ENCODE assay signal across 17 cellular contexts in genomic region chr11:99513368-99513767, GRCh38.
DNase-seq lines count a peak whose midpoint lies in the region; ATAC-seq and TF ChIP-seq lines count a peak whose summit lies in the region.
"Had no signal": no experiment of that assay in that cellular context is flagged by ENCODE, and none has a peak within 500 bp of the region (broad histone marks: within the 10 kb centered on the region; RNA-seq: fewer than 3 reads in every experiment).

No MANE protein-coding gene starts in this region.

- H3K9me1 ChIP-seq in IMR-90 (ENCODE audit: insufficient read depth, low read length), result no peaks in the 10 kb centered on the region

- no peak overlapping the region for H3K9ac ChIP-seq in IMR-90 (ENCODE audit: low read depth, low read length)
- no peak overlapping the region for H3K9ac ChIP-seq in neural progenitor cell
- H3K9ac ChIP-seq: BLaER1 had no signal

- peak; percentile 70 for ATAC-seq in IMR-90 (ENCODE audit: low read depth)
- ATAC-seq: HepG2 had no signal

- H3K9me3 ChIP-seq in IMR-90 (ENCODE audit: control insufficient read depth, insufficient read depth, low read length) (no peaks in the 10 kb centered on the region), neural progenitor cell (ENCODE audit: low read depth) (no peaks in the 10 kb centered on the region), testis (no peaks in the 10 kb centered on the region)
- H3K9me3 ChIP-seq: BLaER1 had no signal

- H2BK5ac ChIP-seq in IMR-90 (ENCODE audit: low read depth, low read length, poor library complexity, severe bottlenecking), result no peak overlapping the region

- H4K91ac ChIP-seq in IMR-90 (ENCODE audit: insufficient read depth, low read depth, low read length), result no peak overlapping the region

- no peak overlapping the region for H3K4me3 ChIP-seq in IMR-90 (ENCODE audit: insufficient read depth, low read depth, low read length)
- no peak overlapping the region for H3K4me3 ChIP-seq in neural progenitor cell
- H3K4me3 ChIP-seq in testis, result no peak overlapping the region
- H3K4me3 ChIP-seq: BLaER1 had no signal

- no peaks in the 10 kb centered on the region for H3K9me3 Mint-ChIP-seq in neural progenitor cell

- H2BK120ac ChIP-seq in IMR-90 (ENCODE audit: low read depth, low read length), result no peak overlapping the region

- H3K27ac ChIP-seq in IMR-90 (ENCODE audit: insufficient read depth, low read length) (no peak overlapping the region), neural progenitor cell (no peak overlapping the region), testis (no peak overlapping the region)
- H3K27ac ChIP-seq: BLaER1 had no signal

- dilution Hi-C loops in IMR-90 (cut with HindIII; ENCODE audit: low sequenced_read_pairs, unreplicated experiment), result no loop called here

- TF ChIP-seq CTCF in IMR-90 (conservative IDR thresholded peaks at IDR 0.05; ENCODE audit: low read depth, low read length) (no peak), neural progenitor cell (IDR thresholded peaks at IDR 0.05) (no peak), testis (IDR thresholded peaks at IDR 0.05) (no peak)

- BruUV-seq in IMR-90 (replicated peaks; lab: Mats Ljungman, UMichigan), result no TSS peak

- H3K36me3 ChIP-seq in IMR-90 (ENCODE audit: control insufficient read depth, insufficient read depth, low read length) (no peaks in the 10 kb centered on the region), neural progenitor cell (no peaks in the 10 kb centered on the region), testis (ENCODE audit: low read depth, missing control alignments) (no peaks in the 10 kb centered on the region)
- H3K36me3 ChIP-seq: BLaER1 had no signal

- intact Hi-C loops in IMR-90 (cut with micrococcal nuclease), result no loop called here
- intact Hi-C loops in testis (cut with DNase I; ENCODE audit: low total_unique reads), result no loop called here

- H4K20me1 ChIP-seq in IMR-90 (ENCODE audit: insufficient read depth, low read length) (no peaks in the 10 kb centered on the region), neural progenitor cell (ENCODE audit: low read depth) (no peaks in the 10 kb centered on the region)
- H4K20me1 ChIP-seq: BLaER1 had no signal

- H3K18ac ChIP-seq in IMR-90 (ENCODE audit: low read depth, low read length), result no peak overlapping the region

- H3K27me3 ChIP-seq in IMR-90 (ENCODE audit: control insufficient read depth, insufficient read depth, low read length) (no peaks in the 10 kb centered on the region), neural progenitor cell (no peaks in the 10 kb centered on the region), testis (no peaks in the 10 kb centered on the region)
- H3K27me3 ChIP-seq: BLaER1 had no signal

- POLR2A ChIA-PET in IMR-90 (lab: Charles Lee; ENCODE audit: unreplicated experiment), result no interaction called here

- H3K4me3 Mint-ChIP-seq in neural progenitor cell, result no peak overlapping the region
- H3K4me3 Mint-ChIP-seq: CD14-positive monocyte; CD4-positive, alpha-beta memory T cell; HFFc6 had no signal

- no peak overlapping the region for H3K56ac ChIP-seq in IMR-90 (ENCODE audit: extremely low read depth, insufficient read depth, low read length)

- no peaks in the 10 kb centered on the region for H3K79me1 ChIP-seq in IMR-90 (ENCODE audit: low read depth in 1 of 2, low read length in 2 of 2)

- H2AFZ ChIP-seq in IMR-90 (replicated peaks; ENCODE audit: low read length, poor library complexity) (no peak overlapping the region), neural progenitor cell (replicated peaks) (peak overlapping the region; percentile 58)

- no peak overlapping the region for H3K14ac ChIP-seq in IMR-90 (replicated peaks; ENCODE audit: low read depth, low read length)

- CTCF ChIA-PET in IMR-90 (lab: Yijun Ruan, JAX), result interaction anchor here (0.6 to 1.1 kb wide), 3 partner anchors 44 to 1766 kb away, joined by 3 to 4 read pairs (median 3); no protein-coding TSS in a partner anchor

- no peaks in the 10 kb centered on the region for H3K36me3 Mint-ChIP-seq in neural progenitor cell
- H3K36me3 Mint-ChIP-seq: CD14-positive monocyte; CD4-positive, alpha-beta memory T cell had no signal

- H3K27ac Mint-ChIP-seq in neural progenitor cell, result no peak overlapping the region
- H3K27ac Mint-ChIP-seq: CD14-positive monocyte; CD4-positive, alpha-beta memory T cell; HFFc6 had no signal

- H4K8ac ChIP-seq in IMR-90 (ENCODE audit: low read depth in 2 of 2, low read length in 2 of 2), result no peak overlapping the region

- H3K4me1 ChIP-seq in IMR-90 (ENCODE audit: control insufficient read depth, insufficient read depth, low read length) (no peaks in the 10 kb centered on the region), neural progenitor cell (no peaks in the 10 kb centered on the region), testis (no peaks in the 10 kb centered on the region)
- H3K4me1 ChIP-seq: BLaER1 had no signal

- no peak overlapping the region for H2AK9ac ChIP-seq in IMR-90 (replicated peaks; ENCODE audit: low read depth, low read length, poor library complexity)

- H4K5ac ChIP-seq in IMR-90 (ENCODE audit: low read depth, low read length), result no peak overlapping the region

- TF ChIP-seq POLR2A in IMR-90 (IDR thresholded peaks at IDR 0.05; ENCODE audit: low read depth, low read length) (no peak), testis (IDR thresholded peaks at IDR 0.05) (no peak)

- no peak overlapping the region for H2BK15ac ChIP-seq in IMR-90 (ENCODE audit: low read depth, low read length)

- no peak overlapping the region; the same call in 1 of the 2 replicates for H2BK20ac ChIP-seq in IMR-90 (ENCODE audit: low read depth, low read length)

- no peaks in the 10 kb centered on the region for H3K27me3 Mint-ChIP-seq in neural progenitor cell (ENCODE audit: insufficient read depth, low read depth)
- H3K27me3 Mint-ChIP-seq: CD4-positive, alpha-beta memory T cell had no signal

- H3F3A ChIP-seq in neural progenitor cell (ENCODE audit: low read depth), result no peaks in the 10 kb centered on the region

- in situ Hi-C loops in IMR-90 (cut with MboI; ENCODE audit: low sequenced_read_pairs), result loop anchor here (25.0 kb wide), 1 partner anchor 1424 kb away; no protein-coding TSS in a partner anchor

- H3K4me2 ChIP-seq in IMR-90 (ENCODE audit: low read depth, low read length) (no peak overlapping the region), neural progenitor cell (no peak overlapping the region)
- H3K4me2 ChIP-seq: BLaER1 had no signal

- no peaks in the 10 kb centered on the region for H3K4me1 Mint-ChIP-seq in neural progenitor cell
- H3K4me1 Mint-ChIP-seq: CD14-positive monocyte; CD4-positive, alpha-beta memory T cell had no signal

- 100% methylated on average over 1 of the region's 2 CpGs; no CpG with 5 or more reads in 1 of the 2 experiments for WGBS in IMR-90 (ENCODE audit: extremely low coverage in 2 of 2, insufficient read length in 1 of 2), 2 experiments
- WGBS in testis, 2 donors, result 91 to 96% methylated on average over 2 of the region's 2 CpGs

- no peak overlapping the region for H2AK5ac ChIP-seq in IMR-90 (ENCODE audit: low read depth, low read length)

- no peaks in the 10 kb centered on the region for H3K79me2 ChIP-seq in neural progenitor cell (ENCODE audit: low read depth)

- no peak for TF ChIP-seq RAD21 in IMR-90 (IDR thresholded peaks at IDR 0.05; ENCODE audit: low read length)

- peak; percentile 20 for DNase-seq in IMR-90
- peak; percentile 56 for DNase-seq in astrocyte of the hippocampus (ENCODE audit: low read depth, low spot score)
- DNase-seq in neural progenitor cell (ENCODE audit: low spot score), result no peak
- DNase-seq in testis, result no peak
- DNase-seq in GOT3 (lab: John Stamatoyannopoulos, UW), result no peak
- no peak for DNase-seq in NOMO-1 (lab: John Stamatoyannopoulos, UW; ENCODE audit: unreplicated experiment in 2 of 2)
- no peak for DNase-seq in nucleus accumbens (lab: John Stamatoyannopoulos, UW)
- DNase-seq: 8988T; CD4-positive, alpha-beta memory T cell; DMS153; DMS79; GDM1; HCEC 1CT; HFFc6 had no signal

- H3K23ac ChIP-seq in IMR-90 (ENCODE audit: low read depth, low read length), result no peak overlapping the region

- no peak overlapping the region for H3K4ac ChIP-seq in IMR-90 (ENCODE audit: low read depth, low read length)

TF ChIP-seq in IMR-90, 13 proteins besides CTCF, POLR2A, EP300 and RAD21:
- TF ChIP-seq MAFK (IDR thresholded peaks at IDR 0.05; ENCODE audit: low read depth, low read length), result no peak
- no peak for TF ChIP-seq MXI1 (IDR thresholded peaks at IDR 0.05; ENCODE audit: borderline replicate concordance, low read depth, low read length)
- TF ChIP-seq, protein P1, sequence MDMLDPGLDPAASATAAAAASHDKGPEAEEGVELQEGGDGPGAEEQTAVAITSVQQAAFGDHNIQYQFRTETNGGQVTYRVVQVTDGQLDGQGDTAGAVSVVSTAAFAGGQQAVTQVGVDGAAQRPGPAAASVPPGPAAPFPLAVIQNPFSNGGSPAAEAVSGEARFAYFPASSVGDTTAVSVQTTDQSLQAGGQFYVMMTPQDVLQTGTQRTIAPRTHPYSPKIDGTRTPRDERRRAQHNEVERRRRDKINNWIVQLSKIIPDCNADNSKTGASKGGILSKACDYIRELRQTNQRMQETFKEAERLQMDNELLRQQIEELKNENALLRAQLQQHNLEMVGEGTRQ (IDR thresholded peaks at IDR 0.05; ENCODE audit: low read depth, low read length), result no peak
- TF ChIP-seq ELK1 (IDR thresholded peaks at IDR 0.05; ENCODE audit: borderline replicate concordance, low read depth, low read length), result no peak
- TF ChIP-seq MAZ (IDR thresholded peaks at IDR 0.05; ENCODE audit: borderline replicate concordance, low read depth, low read length), result no peak
- no peak for TF ChIP-seq BHLHE40 (IDR thresholded peaks at IDR 0.05; ENCODE audit: low read depth, low read length)
- no peak for TF ChIP-seq SMC3 (IDR thresholded peaks at IDR 0.05; ENCODE audit: low read depth, low read length)
- TF ChIP-seq FOS (IDR thresholded peaks at IDR 0.05; ENCODE audit: low read depth, low read length), result no peak
- no peak for TF ChIP-seq RCOR1 (IDR thresholded peaks at IDR 0.05; ENCODE audit: insufficient replicate concordance, low read length)
- no peak for TF ChIP-seq CHD1 (IDR thresholded peaks at IDR 0.05; ENCODE audit: low read depth, low read length)

Comparison
In these comparisons a context has a peak if more than half of its experiments do, and no peak if none do; other contexts are left out.
1. DNase-seq: peak in IMR-90 (single experiment) and astrocyte of the hippocampus (single experiment); none in neural progenitor cell (single experiment), testis (single experiment), GOT3 (single experiment), NOMO-1 (0 of 2) and nucleus accumbens (0 of 56).